ENCODE assay signal across 1 cellular context in the genomic region with DNA sequence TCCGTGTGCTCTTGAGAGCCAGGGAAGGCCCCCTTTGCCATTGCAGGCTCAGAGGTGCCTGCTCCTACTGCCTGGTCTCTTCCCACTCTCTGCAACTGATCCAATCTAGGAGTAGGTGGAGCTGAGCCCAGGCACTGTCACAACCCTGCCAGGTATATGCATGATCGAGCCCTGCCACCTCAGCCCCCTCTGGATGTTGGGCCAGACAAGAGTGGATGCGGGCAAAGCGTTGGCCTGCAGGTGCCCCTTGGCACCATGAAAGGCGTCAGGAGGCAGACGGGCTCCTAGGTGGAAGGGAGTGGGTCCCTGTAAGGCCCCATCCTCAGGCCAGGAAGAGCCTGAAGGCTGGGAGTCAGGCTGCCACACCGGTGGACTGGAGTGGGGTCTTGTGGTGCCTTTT.
TF ChIP-seq lines count a peak whose summit lies in the region.

No MANE protein-coding gene starts in this region.

TF ChIP-seq in SK-N-SH, 30 proteins besides CTCF, POLR2A, EP300 and RAD21:
- no peak for TF ChIP-seq FOSL2 (IDR thresholded peaks at IDR 0.05; ENCODE audit: borderline replicate concordance, low read depth)
- no peak for TF ChIP-seq ELF1 (IDR thresholded peaks at IDR 0.05)
- no peak for TF ChIP-seq NFIC (IDR thresholded peaks at IDR 0.05; ENCODE audit: borderline replicate concordance)
